Comparison of ENCODE assay signal across 1 cellular context in genomic region chr1:113928950-113929749, GRCh38.
TF ChIP-seq lines count a peak whose summit lies in the region.

TSS of gene HIPK1 (plus strand) at chr1:113929324.

TF ChIP-seq in K562, 482 proteins besides CTCF, POLR2A, EP300 and RAD21 (continued from another document and continues in another):
- TF ChIP-seq MNT (conservative IDR thresholded peaks at IDR 0.05), result peak; percentile 83 to 88
- no peak for TF ChIP-seq DLX4 (CRISPR knock-in tag; IDR thresholded peaks at IDR 0.05)
- peak; percentile 24; the same call in 1 of the 2 replicates for TF ChIP-seq POLR2H (tag; IDR thresholded peaks at IDR 0.05; ENCODE audit: low read depth)
- TF ChIP-seq ZNF586 (CRISPR knock-in tag; conservative IDR thresholded peaks at IDR 0.05), result no peak
- no peak for TF ChIP-seq NR3C1 (CRISPR knock-in tag; IDR thresholded peaks at IDR 0.05)
- TF ChIP-seq ZNF717 (CRISPR knock-in tag; IDR thresholded peaks at IDR 0.05), result no peak
- TF ChIP-seq TGIF2 (CRISPR knock-in tag; IDR thresholded peaks at IDR 0.05), result no peak
- no peak for TF ChIP-seq ZNF561 (CRISPR knock-in tag; conservative IDR thresholded peaks at IDR 0.05)
- no peak for TF ChIP-seq USF2 (CRISPR knock-in tag; IDR thresholded peaks at IDR 0.05)
- peak; percentile 62 to 91 for TF ChIP-seq ZMIZ1 (IDR thresholded peaks at IDR 0.05; ENCODE audit: low read depth in 2 of 2, low read length in 2 of 2)
- TF ChIP-seq SAFB (IDR thresholded peaks at IDR 0.05; ENCODE audit: borderline replicate concordance, low read depth, low read length), result no peak
- TF ChIP-seq STAT5B (CRISPR knock-in tag; IDR thresholded peaks at IDR 0.05), result no peak
- peak; percentile 87 for TF ChIP-seq NR2C1 (IDR thresholded peaks at IDR 0.05)
- TF ChIP-seq NR2C1 (tag; IDR thresholded peaks at IDR 0.05), result peak; percentile 93
- TF ChIP-seq SAP30 (IDR thresholded peaks at IDR 0.05; ENCODE audit: borderline replicate concordance, insufficient read depth, low read depth, low read length, poor library complexity, severe bottlenecking), result peak; percentile 96
- peak; percentile 62; the same call in 1 of the 2 replicates for TF ChIP-seq RNF2 (IDR thresholded peaks at IDR 0.05)
- no peak for TF ChIP-seq TCF7L2 (IDR thresholded peaks at IDR 0.05; ENCODE audit: low read depth, low read length)
- no peak for TF ChIP-seq THRA (IDR thresholded peaks at IDR 0.05)
- no peak for TF ChIP-seq THRAP3 (IDR thresholded peaks at IDR 0.05; ENCODE audit: borderline replicate concordance)
- no peak for TF ChIP-seq ZNF311 (CRISPR knock-in tag; IDR thresholded peaks at IDR 0.05)
- no peak for TF ChIP-seq ZBTB34 (CRISPR knock-in tag; IDR thresholded peaks at IDR 0.05)
- no peak for TF ChIP-seq PHTF2 (CRISPR knock-in tag; IDR thresholded peaks at IDR 0.05)
- peak; percentile 99 for TF ChIP-seq ARID4B (CRISPR knock-in tag; IDR thresholded peaks at IDR 0.05)
- TF ChIP-seq L3MBTL2 (IDR thresholded peaks at IDR 0.05), result peak; percentile 58
- TF ChIP-seq REST (CRISPR knock-in tag; IDR thresholded peaks at IDR 0.05; ENCODE audit: low read depth), result 0 out of 2 replicates have a peak, but pooled peaks have one; percentile 46
- peak; percentile 54 for TF ChIP-seq RBM39 (optimal IDR thresholded peaks at IDR 0.05; ENCODE audit: low read depth, low read length)
- no peak for TF ChIP-seq ARID2 (IDR thresholded peaks at IDR 0.05)
- TF ChIP-seq BCLAF1 (IDR thresholded peaks at IDR 0.05; ENCODE audit: borderline replicate concordance in 1 of 2, control insufficient read depth in 1 of 2, low read depth in 2 of 2, low read length in 1 of 2), result no peak
- TF ChIP-seq AFF4 (CRISPR knock-in tag; IDR thresholded peaks at IDR 0.05), result peak; percentile 96
- TF ChIP-seq DIDO1 (tag; IDR thresholded peaks at IDR 0.05; ENCODE audit: low read depth), result peak; percentile 80; the same call in 1 of the 2 replicates
